Comparison of ENCODE assay signal across 10 cellular contexts in the genomic region with DNA sequence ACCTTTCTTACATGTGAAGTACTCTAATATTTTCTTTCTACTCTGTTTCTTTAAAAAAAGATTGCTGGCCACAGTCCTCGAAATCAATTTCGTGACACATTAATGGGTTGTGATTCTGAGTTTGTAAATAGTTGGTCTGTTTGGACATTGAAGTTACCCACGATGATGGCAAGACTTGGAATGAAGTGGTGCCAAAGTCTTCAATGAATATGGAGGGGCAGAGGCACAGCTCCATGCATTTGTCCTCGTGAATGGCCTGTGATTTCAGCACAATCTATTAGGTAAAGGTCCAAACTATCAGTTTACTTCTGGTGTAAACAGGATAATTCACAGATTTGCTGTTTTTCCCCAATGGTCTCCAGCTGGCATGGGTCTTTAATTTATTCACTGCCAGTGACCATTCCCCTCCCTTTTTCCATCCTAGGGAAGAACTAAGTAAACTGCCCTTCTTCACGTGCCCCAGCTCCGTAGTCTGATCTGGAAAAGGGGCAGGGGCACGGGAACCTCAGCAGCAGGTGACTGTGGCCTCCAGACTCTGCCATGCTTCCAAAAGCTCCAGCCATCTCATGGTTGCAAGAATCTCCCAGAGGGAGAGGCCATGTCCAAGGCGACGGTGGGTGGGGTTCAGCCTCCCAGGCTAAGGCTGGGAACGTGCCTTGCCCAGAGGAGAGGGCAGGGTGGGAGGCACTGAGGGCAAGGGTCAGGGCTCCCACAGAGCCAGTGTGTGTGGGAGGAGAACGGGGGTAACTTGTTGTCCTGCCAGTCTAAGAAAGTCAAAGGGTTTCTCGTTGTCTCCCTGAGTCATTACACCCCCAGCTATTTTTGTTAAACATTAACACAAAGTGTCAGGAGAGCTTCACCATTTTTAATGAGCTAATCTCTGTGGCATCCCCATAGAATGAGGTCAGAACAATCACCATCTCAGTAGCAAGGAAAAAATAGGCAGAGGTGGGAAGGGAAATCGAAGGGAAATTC. TPM values are rescaled to one million over a fixed set of nuclear protein-coding genes. Genes with fewer than 3 reads are reported as not detected.
A peak's percentile ranks its signal among the peaks of the same experiment; 100 is the strongest.
DNase-seq lines count a peak whose midpoint lies in the region; ATAC-seq and TF ChIP-seq lines count a peak whose summit lies in the region.
"Had no signal": no experiment of that assay in that cellular context is flagged by ENCODE, and none has a peak within 500 bp of the region (broad histone marks: within the 10 kb centered on the region; RNA-seq: fewer than 3 reads in every experiment).

No MANE protein-coding gene starts in this region.

- TF ChIP-seq CTCF in natural killer cell (IDR thresholded peaks at IDR 0.05), result no peak

- peaks cover 0 to 4% of the 10 kb centered on the region in 2 donors for H3K4me1 Mint-ChIP-seq in natural killer cell

- H3K9me3 ChIP-seq in duodenal mucosa (ENCODE audit: control insufficient read depth in 1 of 2, low read length in 2 of 2), result no peaks in the 10 kb centered on the region

- no peak overlapping the region for H3K4me3 ChIP-seq in ACC112 (ENCODE audit: low read depth, low read length)
- peak overlapping the region in 1 of 2 donors; percentile 26 for H3K4me3 ChIP-seq in duodenal mucosa (ENCODE audit: low read depth in 1 of 2, low read length in 2 of 2)

- H2AFZ ChIP-seq in ACC112 (ENCODE audit: low read length, unreplicated experiment), result no peak overlapping the region

- DNase-seq in LoVo (ENCODE audit: low spot score) (peak; percentile 87), myocyte (ENCODE audit: low read depth) (peak; percentile 54), NCI-H1694 treated with DMSO at 0.1 percent for 48 hours (lab: John Stamatoyannopoulos, UW) (no peak), natural killer cell (no peak), COR-L47 (lab: John Stamatoyannopoulos, UW) (no peak)
- no peak for DNase-seq in stimulated activated CD4-positive, alpha-beta T cell treated with anti-CD3 and anti-CD28 coated beads, Interleukin-4, amount 100 ng/mL, for 1 hour
- DNase-seq: activated T-cell treated with anti-CD3 and anti-CD28 coated beads, Interleukin-2, amount 50 U/mL, for 4 hours; NCI-H2171 treated with DMSO at 0.1 percent for 48 hours had no signal

- H3K36me3 Mint-ChIP-seq in natural killer cell, result no peaks in the 10 kb centered on the region

- H3K9me3 Mint-ChIP-seq in natural killer cell, result no peaks in the 10 kb centered on the region
- H3K9me3 Mint-ChIP-seq: activated T-cell treated with anti-CD3 and anti-CD28 coated beads, Interleukin-2, amount 50 U/mL, for 4 hours had no signal

- no peak overlapping the region for H3K4me3 Mint-ChIP-seq in natural killer cell
- H3K4me3 Mint-ChIP-seq: activated T-cell treated with anti-CD3 and anti-CD28 coated beads, Interleukin-2, amount 50 U/mL, for 4 hours had no signal

- intact Hi-C loops in natural killer cell (cut with micrococcal nuclease), result loop anchor here (10.0 kb wide), 1 partner anchor 146 kb away; no protein-coding TSS in a partner anchor

- no peak overlapping the region for H3K9ac ChIP-seq in duodenal mucosa (ENCODE audit: low read depth in 1 of 2, low read length in 2 of 2)

- H3K27me3 ChIP-seq in ACC112 (ENCODE audit: insufficient read depth, low read length) (no peaks in the 10 kb centered on the region), duodenal mucosa (ENCODE audit: control insufficient read depth in 1 of 2, insufficient read depth in 2 of 2, low read length in 2 of 2) (no peaks in the 10 kb centered on the region)

- H3K27ac ChIP-seq in ACC112 (ENCODE audit: low read depth, low read length), result 0 out of 2 replicates have a peak overlapping the region, but pooled peaks have one; percentile 23
- H3K27ac ChIP-seq in duodenal mucosa (ENCODE audit: low read depth, low read length), result peak overlapping the region; percentile 30

- ATAC-seq in natural killer cell, result no peak
- ATAC-seq: activated T-cell treated with anti-CD3 and anti-CD28 coated beads, Interleukin-2, amount 50 U/mL, for 4 hours had no signal

- H3K79me2 ChIP-seq in ACC112 (ENCODE audit: control insufficient read depth, insufficient read depth, low read length, unreplicated experiment), result no peaks in the 10 kb centered on the region

- H3K4me1 ChIP-seq in ACC112 (ENCODE audit: control insufficient read depth, insufficient read depth, low read length, unreplicated experiment) (peaks cover 29% of the 10 kb centered on the region), duodenal mucosa (ENCODE audit: control insufficient read depth in 1 of 2, insufficient read depth in 2 of 2, low read length in 2 of 2) (peaks cover 23 to 33% of the 10 kb centered on the region in 2 donors)

- H3K27ac Mint-ChIP-seq in natural killer cell, result no peak overlapping the region

- H3K27me3 Mint-ChIP-seq in natural killer cell (ENCODE audit: low read depth in 2 of 2), result peaks cover 18 to 23% of the 10 kb centered on the region in 2 donors

- H3K36me3 ChIP-seq in ACC112 (ENCODE audit: insufficient read depth, low read length) (no peaks in the 10 kb centered on the region), duodenal mucosa (ENCODE audit: control insufficient read depth in 1 of 2, insufficient read depth in 2 of 2, low read length in 2 of 2) (no peaks in the 10 kb centered on the region)

RNA-seq across cellular contexts. Expression of a gene that starts 16.9 kb away (rescaled TPM):
- 22.8 and 24.5 TPM in 2 replicates for total RNA-seq in myocyte
- 30.4 TPM for polyA plus RNA-seq in myocyte (2012)
- total RNA-seq in natural killer cell, result 10 to 100 TPM; 27.6 to 37.4 (median 31.2) TPM

RNA-seq across cellular contexts. Expression of a gene that starts 36.6 kb away (rescaled TPM):
- total RNA-seq in myocyte (23.4 and 27.8 TPM in 2 replicates), natural killer cell (10 to 100 TPM; 17.1 to 36.3 (median 34.3) TPM)
- 36.9 TPM for polyA plus RNA-seq in myocyte (2012)

RNA-seq across cellular contexts. Expression of a gene that starts 49.7 kb away (rescaled TPM):
- 12.6 and 20.9 TPM in 2 replicates for total RNA-seq in myocyte
- 36.8 TPM for polyA plus RNA-seq in myocyte (2012)
- 1 to 10 TPM; 1.2 to 3.7 (median 2.3) TPM for total RNA-seq in natural killer cell

Comparison
In these comparisons a context has a peak if more than half of its experiments do, and no peak if none do; other contexts are left out.
1. DNase-seq: peak in LoVo (single experiment) and myocyte (single experiment); none in NCI-H1694 treated with DMSO at 0.1 percent for 48 hours (single experiment), natural killer cell (single experiment), COR-L47 (single experiment) and stimulated activated CD4-positive, alpha-beta T cell treated with anti-CD3 and anti-CD28 coated beads, Interleukin-4, amount 100 ng/mL, for 1 hour (single experiment).